Comparison of ENCODE assay signal across 10 cellular contexts in genomic region chr1:20981903-20982695, GRCh38.
A peak's percentile ranks its signal among the peaks of the same experiment; 100 is the strongest.
DNase-seq lines count a peak whose midpoint lies in the region; ATAC-seq and TF ChIP-seq lines count a peak whose summit lies in the region.
"Had no signal": no experiment of that assay in that cellular context is flagged by ENCODE, and none has a peak within 500 bp of the region (broad histone marks: within the 10 kb centered on the region; RNA-seq: fewer than 3 reads in every experiment).

No MANE protein-coding gene starts in this region.

- H3K4me3 Mint-ChIP-seq in activated CD4-positive, alpha-beta T cell treated with anti-CD3 and anti-CD28 coated beads for 36 hours, result no peak overlapping the region

- H3K9me2 ChIP-seq in hepatocyte (replicated peaks; ENCODE audit: insufficient read depth), result no peaks in the 10 kb centered on the region

- H3K27me3 ChIP-seq in adrenal gland (no peaks in the 10 kb centered on the region), hepatocyte (no peaks in the 10 kb centered on the region)

- no peak overlapping the region for H3K27ac Mint-ChIP-seq in activated CD4-positive, alpha-beta T cell treated with anti-CD3 and anti-CD28 coated beads for 36 hours

- peaks cover 8% of the 10 kb centered on the region for H3K36me3 Mint-ChIP-seq in activated CD4-positive, alpha-beta T cell treated with anti-CD3 and anti-CD28 coated beads for 36 hours (ENCODE audit: low read depth)

- no peaks in the 10 kb centered on the region for H3K9me3 Mint-ChIP-seq in activated CD4-positive, alpha-beta T cell treated with anti-CD3 and anti-CD28 coated beads for 36 hours (ENCODE audit: low read depth)

- peaks cover 0 to 9% of the 10 kb centered on the region in 2 donors for H3K4me1 ChIP-seq in adrenal gland (replicated peaks in 1 of 2)
- no peaks in the 10 kb centered on the region for H3K4me1 ChIP-seq in hepatocyte (ENCODE audit: insufficient read depth)

- POLR2A ChIA-PET in activated CD4-positive, alpha-beta T cell treated with anti-CD3 and anti-CD28 coated beads for 36 hours (lab: Charles Lee), result no interaction called here

- ATAC-seq in activated CD4-positive, alpha-beta T cell treated with anti-CD3 and anti-CD28 coated beads for 36 hours, result no peak
- ATAC-seq in HG02840 (IDR thresholded peaks at IDR 0.05; ENCODE audit: low FRiP score, unreplicated experiment) (no peak), HG03108 (IDR thresholded peaks at IDR 0.05; ENCODE audit: unreplicated experiment) (no peak)

- no peaks in the 10 kb centered on the region for H3K27me3 Mint-ChIP-seq in activated CD4-positive, alpha-beta T cell treated with anti-CD3 and anti-CD28 coated beads for 36 hours

- no peak overlapping the region for H2AFZ ChIP-seq in hepatocyte

- H3K4me2 ChIP-seq in hepatocyte, result no peak overlapping the region

- TF ChIP-seq CTCF in 22Rv1 (IDR thresholded peaks at IDR 0.05) (peak; percentile 41), GM13976 (IDR thresholded peaks at IDR 0.05; ENCODE audit: borderline replicate concordance, control extremely low read depth, extremely low read depth, insufficient read depth, missing control alignments) (peak; percentile 23), adrenal gland (IDR thresholded peaks at IDR 0.05) (peak in 5 of 6 experiments; percentile 23 to 50 (median 36)), hepatocyte (IDR thresholded peaks at IDR 0.05; ENCODE audit: poor library complexity) (peak; percentile 49)

- intact Hi-C loops in adrenal gland (cut with DNase I), result loop anchor here (10.0 kb wide), 2 partner anchors 203 to 213 kb away; no protein-coding TSS in a partner anchor
- intact Hi-C loops in activated CD4-positive, alpha-beta T cell treated with anti-CD3 and anti-CD28 coated beads for 36 hours (cut with DNase I, micrococcal nuclease), result loop anchor here in 1 of 2 experiments (5.0 kb wide), 1 partner anchor 215 kb away; no protein-coding TSS in a partner anchor

- H4K20me1 ChIP-seq in hepatocyte (ENCODE audit: insufficient read depth, poor library complexity, severe bottlenecking), result no peaks in the 10 kb centered on the region

- DNase-seq in GM13976 (ENCODE audit: low spot score) (no peak), adrenal gland (no peak), hepatocyte (ENCODE audit: low spot score) (peak; percentile 18)
- no peak for DNase-seq in activated CD4-positive, alpha-beta T cell treated with anti-CD3 and anti-CD28 coated beads for 36 hours
- no peak for DNase-seq in stimulated activated CD4-positive, alpha-beta T cell treated with anti-CD3 and anti-CD28 coated beads, Interleukin-2, amount 100 ng/mL, for 48 hours
- DNase-seq: activated naive CD4-positive, alpha-beta T cell treated with anti-CD3 and anti-CD28 coated beads, Interleukin-2, amount 50 U/mL, for 16 hours; NCI-H2029 treated with DMSO at 0.1 percent for 48 hours had no signal

- CTCF ChIA-PET in activated CD4-positive, alpha-beta T cell treated with anti-CD3 and anti-CD28 coated beads for 36 hours (lab: Charles Lee), result interaction anchor here (0.6 kb wide), 2 partner anchors 11 to 159 kb away, joined by 3 read pairs; no protein-coding TSS in a partner anchor

- H3K4me1 Mint-ChIP-seq in activated CD4-positive, alpha-beta T cell treated with anti-CD3 and anti-CD28 coated beads for 36 hours, result peaks cover 2% of the 10 kb centered on the region

- no peaks in the 10 kb centered on the region for H3K9me3 ChIP-seq in adrenal gland (replicated peaks in 1 of 3)
- no peaks in the 10 kb centered on the region for H3K9me3 ChIP-seq in hepatocyte (ENCODE audit: low read depth)

- in situ Hi-C loops in GM13976 (cut with MboI; ENCODE audit: low sequenced_read_pairs, unreplicated experiment), result loop anchor here (25.0 kb wide), 1 partner anchor 205 kb away; the partner anchor contains the start of gene EIF4G3

- no peak for TF ChIP-seq POLR2A in adrenal gland (IDR thresholded peaks at IDR 0.05)

- H3K4me3 ChIP-seq in adrenal gland (no peak overlapping the region), hepatocyte (no peak overlapping the region)

- H3K79me2 ChIP-seq in hepatocyte, result peaks cover 13% of the 10 kb centered on the region

- H3K36me3 ChIP-seq in adrenal gland (replicated peaks in 1 of 2), result no peaks in the 10 kb centered on the region
- H3K36me3 ChIP-seq in hepatocyte (replicated peaks; ENCODE audit: insufficient read depth, low read depth), result no peaks in the 10 kb centered on the region

- H3K27ac ChIP-seq in 22Rv1 (no peak overlapping the region), adrenal gland (no peak overlapping the region), hepatocyte (peak overlapping the region; percentile 8)
